In genomic region chr6:139028658-139029469, GRCh38 we compare ENCODE assay signal across 1 cellular context.
TF ChIP-seq lines count a peak whose summit lies in the region.

Gene ABRACL (plus strand): TSS chr6:139028745. CDS start chr6:139034161, 5,416 bp downstream.

TF ChIP-seq in HEK293, 187 proteins besides CTCF, POLR2A, EP300 and RAD21 (continued from another document and continues in another):
- no peak for TF ChIP-seq ZNF280D (tag by site-specific recombination; IDR thresholded peaks at IDR 0.05)
- TF ChIP-seq TCF7L2 (IDR thresholded peaks at IDR 0.05; ENCODE audit: borderline replicate concordance, low read depth, low read length): no peak
- TF ChIP-seq ZNF280C (tag by site-specific recombination; IDR thresholded peaks at IDR 0.05): no peak
- TF ChIP-seq ZNF777 (tag by site-specific recombination; IDR thresholded peaks at IDR 0.05; ENCODE audit: borderline replicate concordance): peak; percentile 6; the same call in 1 of the 2 replicates
- TF ChIP-seq ZNF747 (tag by site-specific recombination; IDR thresholded peaks at IDR 0.05): no peak
- TF ChIP-seq ZNF19 (tag by site-specific recombination; IDR thresholded peaks at IDR 0.05; ENCODE audit: low read depth): no peak
- peak; percentile 85 for TF ChIP-seq PATZ1 (tag by site-specific recombination; IDR thresholded peaks at IDR 0.05)
- no peak for TF ChIP-seq AEBP2 (tag by site-specific recombination; IDR thresholded peaks at IDR 0.05; ENCODE audit: borderline replicate concordance)
- TF ChIP-seq ELK4 (IDR thresholded peaks at IDR 0.05; ENCODE audit: borderline replicate concordance, low read depth, low read length): no peak
- no peak for TF ChIP-seq ZNF223 (tag by site-specific recombination; IDR thresholded peaks at IDR 0.05)
- peak; percentile 72 for TF ChIP-seq ZBTB10 (tag by site-specific recombination; IDR thresholded peaks at IDR 0.05)
- peak; percentile 23 for TF ChIP-seq SP3 (tag by site-specific recombination; IDR thresholded peaks at IDR 0.05)
- no peak for TF ChIP-seq GFI1B (tag by site-specific recombination; IDR thresholded peaks at IDR 0.05)
- TF ChIP-seq ZBTB26 (tag by site-specific recombination; optimal IDR thresholded peaks at IDR 0.05): peak; percentile 94
- no peak; the same call in 1 of the 2 replicates for TF ChIP-seq TSHZ1 (tag by site-specific recombination; IDR thresholded peaks at IDR 0.05; ENCODE audit: borderline replicate concordance)
- TF ChIP-seq ZBTB21 (tag by site-specific recombination; IDR thresholded peaks at IDR 0.05): no peak
- no peak for TF ChIP-seq ZNF560 (tag by site-specific recombination; IDR thresholded peaks at IDR 0.05; ENCODE audit: borderline replicate concordance)
- 0 out of 2 replicates have a peak, but pooled peaks have one; percentile 35 for TF ChIP-seq KLF8 (tag by site-specific recombination; IDR thresholded peaks at IDR 0.05)
- TF ChIP-seq ZBTB17 (tag by site-specific recombination; IDR thresholded peaks at IDR 0.05): peak; percentile 89
- no peak for TF ChIP-seq ZNF624 (tag by site-specific recombination; IDR thresholded peaks at IDR 0.05)
- TF ChIP-seq ZNF501 (tag by site-specific recombination; IDR thresholded peaks at IDR 0.05): peak; percentile 36; the same call in 1 of the 2 replicates
- no peak for TF ChIP-seq ZNF112 (tag by site-specific recombination; IDR thresholded peaks at IDR 0.05)
- TF ChIP-seq ZXDB (tag by site-specific recombination; IDR thresholded peaks at IDR 0.05): 0 out of 2 replicates have a peak, but pooled peaks have one; percentile 41
- TF ChIP-seq ZBTB11 (tag by site-specific recombination; conservative IDR thresholded peaks at IDR 0.05; ENCODE audit: low read depth): peak; percentile 71
- peak; percentile 84 for TF ChIP-seq KLF9 (tag by site-specific recombination; IDR thresholded peaks at IDR 0.05; ENCODE audit: low read depth)
- TF ChIP-seq SP2 (tag by site-specific recombination; IDR thresholded peaks at IDR 0.05): peak; percentile 78
- no peak for TF ChIP-seq ZNF354C (tag by site-specific recombination; IDR thresholded peaks at IDR 0.05; ENCODE audit: borderline replicate concordance, low read depth)
- TF ChIP-seq ZNF571 (tag by site-specific recombination; IDR thresholded peaks at IDR 0.05): no peak
